ENCODE assay signal across 25 cellular contexts in genomic region chr9:7479300-7479699, GRCh38.
DNase-seq lines count a peak whose midpoint lies in the region; ATAC-seq and TF ChIP-seq lines count a peak whose summit lies in the region.
"Had no signal": no experiment of that assay in that cellular context is flagged by ENCODE, and none has a peak within 500 bp of the region (broad histone marks: within the 10 kb centered on the region; RNA-seq: fewer than 3 reads in every experiment).

No MANE protein-coding gene starts in this region.

- no peaks in the 10 kb centered on the region for H3K79me2 ChIP-seq in Loucy (ENCODE audit: insufficient read depth, low read length)

- CTCF ChIA-PET in WTC11 (lab: Charles Lee) = interaction anchor here (0.8 to 1.2 kb wide), 7 partner anchors 9 to 426 kb away, joined by 3 to 9 read pairs (median 3); no protein-coding TSS in a partner anchor

- no peaks in the 10 kb centered on the region for H3K36me3 ChIP-seq in Loucy (ENCODE audit: insufficient read depth, low read length)
- no peaks in the 10 kb centered on the region for H3K36me3 ChIP-seq in kidney epithelial cell (ENCODE audit: control insufficient read depth, insufficient read depth, low read length)
- H3K36me3 ChIP-seq: MG63, right atrium auricular region, stomach had no signal

- no peaks in the 10 kb centered on the region for H3K27me3 Mint-ChIP-seq in WTC11 (ENCODE audit: low read depth)
- H3K27me3 Mint-ChIP-seq: activated CD4-positive, alpha-beta memory T cell treated with anti-CD3 and anti-CD28 coated beads for 36 hours; brain had no signal

- H3K9me3 Mint-ChIP-seq in WTC11 = peaks cover 3% of the 10 kb centered on the region; the same call in 1 of the 2 replicates
- H3K9me3 Mint-ChIP-seq: activated CD4-positive, alpha-beta memory T cell treated with anti-CD3 and anti-CD28 coated beads for 36 hours had no signal

- H3K4me2 ChIP-seq in Loucy (ENCODE audit: low read depth, low read length, poor library complexity, severe bottlenecking) = no peak overlapping the region

- no peaks in the 10 kb centered on the region for H3K4me1 Mint-ChIP-seq in WTC11
- H3K4me1 Mint-ChIP-seq: brain; naive thymus-derived CD4-positive, alpha-beta T cell had no signal

- H3K27me3 ChIP-seq in Loucy (ENCODE audit: insufficient read depth, low read length, poor library complexity, severe bottlenecking) (no peaks in the 10 kb centered on the region), kidney epithelial cell (ENCODE audit: control insufficient read depth, insufficient read depth, low read length) (no peaks in the 10 kb centered on the region)
- H3K27me3 ChIP-seq: MG63, right atrium auricular region, stomach had no signal

- no peak overlapping the region for H3K4me3 Mint-ChIP-seq in WTC11
- H3K4me3 Mint-ChIP-seq: activated CD4-positive, alpha-beta memory T cell treated with anti-CD3 and anti-CD28 coated beads for 36 hours; brain; naive thymus-derived CD4-positive, alpha-beta T cell had no signal

- H3K4me1 ChIP-seq in Loucy (ENCODE audit: insufficient read depth, low read length, poor library complexity, severe bottlenecking) = no peaks in the 10 kb centered on the region
- H3K4me1 ChIP-seq: right atrium auricular region, stomach had no signal

- DNase-seq in ELR (ENCODE audit: low read depth) (peak; percentile 4), WTC11 (ENCODE audit: low spot score) (no peak), kidney epithelial cell (ENCODE audit: low read depth) (no peak)
- DNase-seq in activated naive CD4-positive, alpha-beta T cell (lab: John Stamatoyannopoulos, UW) = no peak
- no peak for DNase-seq in stimulated activated naive CD8-positive, alpha-beta T cell treated with anti-CD3 and anti-CD28 coated beads, Interleukin-15, Interleukin-2, amounts not matched to agents 100 U/mL and 50 U/mL, for 24 hours
- DNase-seq: activated CD4-positive, alpha-beta memory T cell treated with anti-CD3 and anti-CD28 coated beads for 36 hours; activated effector memory CD4-positive, alpha-beta T cell treated with anti-CD3 and anti-CD28 coated beads, Interleukin-2, amount 50 U/mL, for 16 hours; AML-193; COR-L47; cortex of kidney; DMS79; left cardiac atrium; MG63; naive thymus-derived CD4-positive, alpha-beta T cell; NCI-H187; NCI-H2227 treated with DMSO at 0.1 percent for 48 hours; stomach; T1000; trophoblast cell had no signal

- H4K20me1 ChIP-seq in Loucy (ENCODE audit: insufficient read depth, low read length, poor library complexity, severe bottlenecking) = no peaks in the 10 kb centered on the region

- H3K4me3 ChIP-seq in Loucy (ENCODE audit: low read length, poor library complexity, severe bottlenecking) (no peak overlapping the region), kidney epithelial cell (ENCODE audit: low read depth, low read length) (no peak overlapping the region)
- H3K4me3 ChIP-seq: MG63, right atrium auricular region, stomach had no signal

- no peak overlapping the region for H2AFZ ChIP-seq in Loucy (ENCODE audit: low read length)

- POLR2A ChIA-PET in WTC11 (lab: Charles Lee) = no interaction called here

- TF ChIP-seq CTCF in Loucy (conservative IDR thresholded peaks at IDR 0.05; ENCODE audit: low read length) = peak; percentile 45
- 0 out of 2 replicates have a peak, but pooled peaks have one; percentile 13 for TF ChIP-seq CTCF in WTC11 (IDR thresholded peaks at IDR 0.05)
- peak; percentile 2 for TF ChIP-seq CTCF in kidney epithelial cell (IDR thresholded peaks at IDR 0.05; ENCODE audit: insufficient read depth, low read length, poor library complexity, severe bottlenecking)

- H3K9me2 ChIP-seq in Loucy (replicated peaks; ENCODE audit: low read depth, low read length) = no peaks in the 10 kb centered on the region

- no peak overlapping the region for H3K9ac ChIP-seq in Loucy (ENCODE audit: low read depth, low read length, poor library complexity, severe bottlenecking)

- no peaks in the 10 kb centered on the region for H3F3A ChIP-seq in Loucy (ENCODE audit: low read depth)

- no peak overlapping the region for H3K27ac Mint-ChIP-seq in WTC11
- H3K27ac Mint-ChIP-seq: activated CD4-positive, alpha-beta memory T cell treated with anti-CD3 and anti-CD28 coated beads for 36 hours; brain; naive thymus-derived CD4-positive, alpha-beta T cell had no signal

- no peaks in the 10 kb centered on the region for H3K36me3 Mint-ChIP-seq in WTC11
- H3K36me3 Mint-ChIP-seq: activated CD4-positive, alpha-beta memory T cell treated with anti-CD3 and anti-CD28 coated beads for 36 hours; brain; naive thymus-derived CD4-positive, alpha-beta T cell had no signal

- ATAC-seq in WTC11 = peak; percentile 39; the same call in 1 of the 2 replicates
- no peak for ATAC-seq in HG03432 (IDR thresholded peaks at IDR 0.05; ENCODE audit: unreplicated experiment)
- ATAC-seq in stimulated activated naive CD8-positive, alpha-beta T cell treated with anti-CD3 and anti-CD28 coated beads, Interleukin-15, Interleukin-2, amounts not matched to agents 100 U/mL and 50 U/mL, for 24 hours = no peak
- ATAC-seq in GM21447 (IDR thresholded peaks at IDR 0.05; ENCODE audit: unreplicated experiment) = no peak
- ATAC-seq: HepG2; left cardiac atrium; naive thymus-derived CD4-positive, alpha-beta T cell had no signal

- no peaks in the 10 kb centered on the region for H3K9me3 ChIP-seq in Loucy (ENCODE audit: insufficient read depth, low read depth, low read length)
- H3K9me3 ChIP-seq: MG63, right atrium auricular region, stomach had no signal

TF ChIP-seq in WTC11, 78 proteins besides CTCF, POLR2A, EP300 and RAD21 (continues in another document):
- no peak for TF ChIP-seq ERG (CRISPR knock-in tag; IDR thresholded peaks at IDR 0.05)
- no peak for TF ChIP-seq ZNF532 (CRISPR knock-in tag; IDR thresholded peaks at IDR 0.05; ENCODE audit: borderline replicate concordance)
- TF ChIP-seq ZNF416 (CRISPR knock-in tag; IDR thresholded peaks at IDR 0.05) = no peak
- TF ChIP-seq ZNF396 (CRISPR knock-in tag; IDR thresholded peaks at IDR 0.05; ENCODE audit: borderline replicate concordance) = no peak
- no peak for TF ChIP-seq E2F4 (CRISPR knock-in tag; IDR thresholded peaks at IDR 0.05; ENCODE audit: borderline replicate concordance, low read depth)
- no peak for TF ChIP-seq SMAD4 (CRISPR knock-in tag; IDR thresholded peaks at IDR 0.05)
- no peak for TF ChIP-seq FOXK1 (CRISPR knock-in tag; IDR thresholded peaks at IDR 0.05)
